ENCODE assay signal across 15 cellular contexts in genomic region chr12:130423136-130423535, GRCh38.
DNase-seq lines count a peak whose midpoint lies in the region; ATAC-seq and TF ChIP-seq lines count a peak whose summit lies in the region.
"Had no signal": no experiment of that assay in that cellular context is flagged by ENCODE, and none has a peak within 500 bp of the region (broad histone marks: within the 10 kb centered on the region; RNA-seq: fewer than 3 reads in every experiment).

No MANE protein-coding gene starts in this region.

- H3K4me3 Mint-ChIP-seq in T-helper 17 cell: peak overlapping the region; percentile 61
- no peak overlapping the region for H3K4me3 Mint-ChIP-seq in activated T-helper 2 cell treated with anti-CD3 and anti-CD28 coated beads, Interferon-gamma antibody, Interleukin-2, Interleukin-4, amounts not matched to agents 10 μg/mL and 5 μg/mL and 100 μg/mL, durations not matched to agents 14 hours and 24 hours and 36 hours (ENCODE audit: low read depth)
- H3K4me3 Mint-ChIP-seq: CD4-positive, CD25-positive, alpha-beta regulatory T cell; GM23338 had no signal

- no peaks in the 10 kb centered on the region for H3K79me2 ChIP-seq in osteoblast (ENCODE audit: insufficient read depth, low read length)

- ATAC-seq in T-helper 17 cell (no peak), HG02884 (IDR thresholded peaks at IDR 0.05; ENCODE audit: unreplicated experiment) (no peak)
- ATAC-seq: GM12878, GM23338 had no signal

- H2AFZ ChIP-seq in osteoblast (ENCODE audit: low read length): no peak overlapping the region
- H2AFZ ChIP-seq: GM23338 had no signal

- no peaks in the 10 kb centered on the region for H3K4me1 ChIP-seq in osteoblast (ENCODE audit: insufficient read depth, low read length)

- H3K36me3 Mint-ChIP-seq in T-helper 17 cell (ENCODE audit: low read depth): no peaks in the 10 kb centered on the region
- H3K36me3 Mint-ChIP-seq in activated T-helper 2 cell treated with anti-CD3 and anti-CD28 coated beads, Interferon-gamma antibody, Interleukin-2, Interleukin-4, amounts not matched to agents 10 μg/mL and 5 μg/mL and 100 μg/mL, durations not matched to agents 14 hours and 24 hours and 36 hours (ENCODE audit: low read depth): no peaks in the 10 kb centered on the region
- H3K36me3 Mint-ChIP-seq: CD4-positive, CD25-positive, alpha-beta regulatory T cell had no signal

- H3K27ac ChIP-seq in osteoblast (ENCODE audit: low read depth, low read length): no peak overlapping the region
- H3K27ac ChIP-seq: BLaER1 treated with 17β-estradiol and CSF1 and Interleukin-3, amounts not matched to agents 10 nM and 100 nM; HL-60 had no signal

- no peaks in the 10 kb centered on the region for H3K27me3 ChIP-seq in osteoblast (ENCODE audit: insufficient read depth, low read length)
- H3K27me3 ChIP-seq: BLaER1 treated with 17β-estradiol and CSF1 and Interleukin-3, amounts not matched to agents 10 nM and 100 nM had no signal

- H3K27me3 Mint-ChIP-seq in T-helper 17 cell: peaks cover 5% of the 10 kb centered on the region
- no peaks in the 10 kb centered on the region for H3K27me3 Mint-ChIP-seq in activated T-helper 2 cell treated with anti-CD3 and anti-CD28 coated beads, Interferon-gamma antibody, Interleukin-2, Interleukin-4, amounts not matched to agents 10 μg/mL and 5 μg/mL and 100 μg/mL, durations not matched to agents 14 hours and 24 hours and 36 hours (ENCODE audit: low read depth)
- H3K27me3 Mint-ChIP-seq: CD4-positive, CD25-positive, alpha-beta regulatory T cell had no signal

- intact Hi-C loops in head of caudate nucleus (cut with DNase I): no loop called here
- intact Hi-C loops in activated T-helper 2 cell treated with anti-CD3 and anti-CD28 coated beads, Interferon-gamma antibody, Interleukin-2, Interleukin-4, amounts not matched to agents 10 μg/mL and 5 μg/mL and 100 μg/mL, durations not matched to agents 14 hours and 24 hours and 36 hours (cut with micrococcal nuclease): no loop called here

- no peak for TF ChIP-seq CTCF in osteoblast (IDR thresholded peaks at IDR 0.05; ENCODE audit: extremely low read depth, low read depth, low read length)

- no peaks in the 10 kb centered on the region for H3K4me1 Mint-ChIP-seq in T-helper 17 cell
- H3K4me1 Mint-ChIP-seq in activated T-helper 2 cell treated with anti-CD3 and anti-CD28 coated beads, Interferon-gamma antibody, Interleukin-2, Interleukin-4, amounts not matched to agents 10 μg/mL and 5 μg/mL and 100 μg/mL, durations not matched to agents 14 hours and 24 hours and 36 hours (ENCODE audit: low read depth): no peaks in the 10 kb centered on the region
- H3K4me1 Mint-ChIP-seq: CD4-positive, CD25-positive, alpha-beta regulatory T cell; GM23338 had no signal

- DNase-seq in T-helper 17 cell (no peak), head of caudate nucleus (peak in 22 of 42 donors; percentile 16 to 62 (median 40)), osteoblast (ENCODE audit: insufficient read length, low spot score, missing footprints) (peak; percentile 36), ureter (ENCODE audit: low spot score) (peak; percentile 10), D341Med (ENCODE audit: low spot score) (no peak)
- DNase-seq in activated T-helper 2 cell treated with anti-CD3 and anti-CD28 coated beads, Interferon-gamma antibody, Interleukin-2, Interleukin-4, amounts not matched to agents 10 μg/mL and 5 μg/mL and 100 μg/mL, durations not matched to agents 14 hours and 24 hours and 36 hours (ENCODE audit: low spot score): no peak
- DNase-seq: ACHN; CD4-positive, CD25-positive, alpha-beta regulatory T cell; DMS 273 treated with DMSO at 0.1 percent for 48 hours; H7 had no signal

- no peaks in the 10 kb centered on the region for H3K9me3 ChIP-seq in T-helper 17 cell (ENCODE audit: control insufficient read depth, low read length, poor library complexity, severe bottlenecking)
- H3K9me3 ChIP-seq in osteoblast (ENCODE audit: low read depth, low read length): no peaks in the 10 kb centered on the region
- H3K9me3 ChIP-seq: BLaER1 treated with 17β-estradiol and CSF1 and Interleukin-3, amounts not matched to agents 10 nM and 100 nM had no signal

- H3K9me3 Mint-ChIP-seq in activated T-helper 2 cell treated with anti-CD3 and anti-CD28 coated beads, Interferon-gamma antibody, Interleukin-2, Interleukin-4, amounts not matched to agents 10 μg/mL and 5 μg/mL and 100 μg/mL, durations not matched to agents 14 hours and 24 hours and 36 hours: no peaks in the 10 kb centered on the region

- no peak overlapping the region for H3K4me2 ChIP-seq in osteoblast (ENCODE audit: insufficient read depth, low read length)
- H3K4me2 ChIP-seq: BLaER1 treated with 17β-estradiol and CSF1 and Interleukin-3, amounts not matched to agents 10 nM and 100 nM; GM23338 had no signal

- no peak overlapping the region for H3K4me3 ChIP-seq in osteoblast (ENCODE audit: insufficient read depth, low read length)
- H3K4me3 ChIP-seq: BLaER1 treated with 17β-estradiol and CSF1 and Interleukin-3, amounts not matched to agents 10 nM and 100 nM; GM12878; GM23338 had no signal

- H3K27ac Mint-ChIP-seq in T-helper 17 cell: no peak overlapping the region
- H3K27ac Mint-ChIP-seq in activated T-helper 2 cell treated with anti-CD3 and anti-CD28 coated beads, Interferon-gamma antibody, Interleukin-2, Interleukin-4, amounts not matched to agents 10 μg/mL and 5 μg/mL and 100 μg/mL, durations not matched to agents 14 hours and 24 hours and 36 hours: no peak overlapping the region
- H3K27ac Mint-ChIP-seq: CD4-positive, CD25-positive, alpha-beta regulatory T cell; GM23338 had no signal

- H4K20me1 ChIP-seq in osteoblast (ENCODE audit: insufficient read depth, low read length): no peaks in the 10 kb centered on the region
- H4K20me1 ChIP-seq: BLaER1 treated with 17β-estradiol and CSF1 and Interleukin-3, amounts not matched to agents 10 nM and 100 nM had no signal

- H3K36me3 ChIP-seq in osteoblast (ENCODE audit: insufficient read depth, low read length): no peaks in the 10 kb centered on the region
- H3K36me3 ChIP-seq: BLaER1 treated with 17β-estradiol and CSF1 and Interleukin-3, amounts not matched to agents 10 nM and 100 nM had no signal

Comparison
In these comparisons a context has a peak if more than half of its experiments do, and no peak if none do; other contexts are left out.
1. DNase-seq: peak in head of caudate nucleus (22 of 42), osteoblast (single experiment) and ureter (single experiment); none in T-helper 17 cell (0 of 3), D341Med (single experiment) and activated T-helper 2 cell treated with anti-CD3 and anti-CD28 coated beads, Interferon-gamma antibody, Interleukin-2, Interleukin-4, amounts not matched to agents 10 μg/mL and 5 μg/mL and 100 μg/mL, durations not matched to agents 14 hours and 24 hours and 36 hours (single experiment).